In the genomic region with DNA sequence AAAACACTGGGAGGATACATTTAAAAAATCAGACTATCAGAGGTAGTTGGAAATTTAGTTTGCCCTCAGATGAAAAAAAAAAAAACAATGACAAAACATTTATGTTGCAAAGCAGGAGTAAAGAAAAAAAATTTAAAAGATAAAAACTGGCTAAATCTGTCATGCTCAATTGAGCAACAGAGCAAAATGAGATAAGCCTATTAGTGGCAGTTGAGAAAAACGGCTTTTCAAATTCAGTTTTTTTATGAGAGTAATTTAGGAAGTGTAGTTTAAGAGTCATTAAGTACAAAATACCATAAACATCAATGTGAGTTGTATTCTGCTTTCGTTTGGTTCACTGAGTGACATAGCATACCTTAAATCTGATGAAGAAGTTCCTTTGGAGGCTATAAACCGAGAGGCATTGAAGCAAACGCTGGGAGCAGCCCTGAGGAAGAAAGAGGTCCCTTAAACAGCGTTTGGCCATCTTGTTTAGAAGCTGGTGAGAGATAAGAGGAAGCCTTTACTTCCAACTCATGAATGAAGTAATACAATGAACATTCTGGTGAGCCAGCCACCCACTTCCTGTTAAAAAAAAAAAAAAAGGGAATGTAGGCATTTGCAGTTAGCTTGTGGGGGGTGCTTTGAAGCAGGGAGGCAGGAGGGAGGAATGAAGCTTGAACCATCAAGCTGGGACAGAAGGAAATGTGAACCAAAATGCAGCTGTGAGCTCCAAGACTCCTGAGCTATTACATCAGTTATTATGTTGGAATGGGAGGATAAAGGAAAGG, we compare ENCODE assay signal across 1 cellular context.
TF ChIP-seq lines count a peak whose summit lies in the region.

No MANE protein-coding gene starts in this region.

TF ChIP-seq in A549, 52 proteins besides CTCF, POLR2A, EP300 and RAD21 (continued from another document):
- no peak for TF ChIP-seq FOSL2 (IDR thresholded peaks at IDR 0.05)
- TF ChIP-seq FOSL2 (CRISPR knock-in tag; IDR thresholded peaks at IDR 0.05): no peak
- no peak for TF ChIP-seq RARB (CRISPR knock-in tag; IDR thresholded peaks at IDR 0.05)
